27 cellular contexts compared by ENCODE assay signal in genomic region chr10:114079421-114079820, GRCh38. TPM values are rescaled to one million over a fixed set of nuclear protein-coding genes. Genes with fewer than 3 reads are reported as not detected.
"Had no signal": no experiment of that assay in that cellular context is flagged by ENCODE, and none has a peak within 500 bp of the region (broad histone marks: within the 10 kb centered on the region; RNA-seq: fewer than 3 reads in every experiment).

No MANE protein-coding gene starts in this region.

- H3K27me3 ChIP-seq: left lung, ovary, right atrium auricular region, sigmoid colon, stomach, testis, thyroid gland, transverse colon, upper lobe of left lung had no signal

- DNase-seq: hippocampal formation; kidney glomerular epithelial cell; left cardiac atrium; left lung; lower lobe of right lung; mammary epithelial cell; mesenchymal stem cell; naive thymus-derived CD8-positive, alpha-beta T cell; ovary; sigmoid colon; stimulated activated CD4-positive, alpha-beta T cell treated with anti-CD3 and anti-CD28 coated beads, Interleukin-1b, Interleukin-23, amount 100 ng/mL, for 48 hours; stimulated activated CD4-positive, alpha-beta T cell treated with anti-CD3 and anti-CD28 coated beads, Interleukin-2, amount 100 ng/mL, for 48 hours; stimulated activated CD4-positive, alpha-beta T cell treated with anti-CD3 and anti-CD28 coated beads, Interleukin-4, amount 100 ng/mL, for 4 hours; stimulated activated CD8-positive, alpha-beta memory T cell treated with anti-CD3 and anti-CD28 coated beads, Interleukin-4, amount 100 ng/mL, for 48 hours; stimulated activated naive B cell treated with anti-CD40 and anti-IgM and Interleukin-4, amounts not matched to agents 10 μg/mL and 1 μg/mL and 100 μg/mL, for 72 hours; stimulated activated naive CD8-positive, alpha-beta T cell treated with anti-CD3 and anti-CD28 coated beads, Interleukin-15, Interleukin-2, amounts not matched to agents 100 U/mL and 50 U/mL, for 24 hours; stomach; testis; thyroid gland; transverse colon; upper lobe of left lung had no signal

- ATAC-seq: left cardiac atrium; left lung; naive thymus-derived CD8-positive, alpha-beta T cell; stimulated activated naive B cell treated with anti-CD40 and anti-IgM and Interleukin-4, amounts not matched to agents 10 μg/mL and 1 μg/mL and 100 μg/mL, for 72 hours; stimulated activated naive CD8-positive, alpha-beta T cell treated with anti-CD3 and anti-CD28 coated beads, Interleukin-15, Interleukin-2, amounts not matched to agents 100 U/mL and 50 U/mL, for 24 hours had no signal

- H3K4me1 Mint-ChIP-seq: nephron had no signal

- H3K4me3 Mint-ChIP-seq: naive thymus-derived CD8-positive, alpha-beta T cell; nephron; stimulated activated naive B cell treated with anti-CD40 and anti-IgM and Interleukin-4, amounts not matched to agents 10 μg/mL and 1 μg/mL and 100 μg/mL, for 72 hours had no signal

- H3K27ac ChIP-seq: left lung, lower lobe of right lung, ovary, sigmoid colon, stomach, testis, thyroid gland, transverse colon, upper lobe of left lung had no signal

- H3K27ac Mint-ChIP-seq: naive thymus-derived CD8-positive, alpha-beta T cell; nephron; progenitor cell of endocrine pancreas; stimulated activated naive B cell treated with anti-CD40 and anti-IgM and Interleukin-4, amounts not matched to agents 10 μg/mL and 1 μg/mL and 100 μg/mL, for 72 hours had no signal

- H3K36me3 ChIP-seq: left lung, lower lobe of right lung, ovary, right atrium auricular region, sigmoid colon, stomach, thyroid gland, transverse colon, upper lobe of left lung had no signal

- FAIRE-seq: keratinocyte, urothelium cell line had no signal

- H3K36me3 Mint-ChIP-seq: naive thymus-derived CD8-positive, alpha-beta T cell had no signal

- H3K4me1 ChIP-seq: left lung, lower lobe of right lung, sigmoid colon, testis, thyroid gland, transverse colon, upper lobe of left lung had no signal

- H3K9me3 Mint-ChIP-seq: nephron had no signal

- H3K9me3 ChIP-seq: left lung, lower lobe of right lung, ovary, right atrium auricular region, sigmoid colon, stomach, testis, thyroid gland, transverse colon, upper lobe of left lung had no signal

- H3K4me2 ChIP-seq: smooth muscle cell had no signal

- H3K4me3 ChIP-seq: left lung, lower lobe of right lung, ovary, right atrium auricular region, sigmoid colon, smooth muscle cell, stomach, testis, thyroid gland, transverse colon, upper lobe of left lung had no signal

RNA-seq across cellular contexts. Expression of gene ADRB1, which starts 35.8 kb away (rescaled TPM):
- total RNA-seq: naive thymus-derived CD8-positive, alpha-beta T cell; progenitor cell of endocrine pancreas; smooth muscle cell had no signal
- polyA plus RNA-seq: smooth muscle cell had no signal
